Comparison of ENCODE assay signal across 8 cellular contexts in the genomic region with DNA sequence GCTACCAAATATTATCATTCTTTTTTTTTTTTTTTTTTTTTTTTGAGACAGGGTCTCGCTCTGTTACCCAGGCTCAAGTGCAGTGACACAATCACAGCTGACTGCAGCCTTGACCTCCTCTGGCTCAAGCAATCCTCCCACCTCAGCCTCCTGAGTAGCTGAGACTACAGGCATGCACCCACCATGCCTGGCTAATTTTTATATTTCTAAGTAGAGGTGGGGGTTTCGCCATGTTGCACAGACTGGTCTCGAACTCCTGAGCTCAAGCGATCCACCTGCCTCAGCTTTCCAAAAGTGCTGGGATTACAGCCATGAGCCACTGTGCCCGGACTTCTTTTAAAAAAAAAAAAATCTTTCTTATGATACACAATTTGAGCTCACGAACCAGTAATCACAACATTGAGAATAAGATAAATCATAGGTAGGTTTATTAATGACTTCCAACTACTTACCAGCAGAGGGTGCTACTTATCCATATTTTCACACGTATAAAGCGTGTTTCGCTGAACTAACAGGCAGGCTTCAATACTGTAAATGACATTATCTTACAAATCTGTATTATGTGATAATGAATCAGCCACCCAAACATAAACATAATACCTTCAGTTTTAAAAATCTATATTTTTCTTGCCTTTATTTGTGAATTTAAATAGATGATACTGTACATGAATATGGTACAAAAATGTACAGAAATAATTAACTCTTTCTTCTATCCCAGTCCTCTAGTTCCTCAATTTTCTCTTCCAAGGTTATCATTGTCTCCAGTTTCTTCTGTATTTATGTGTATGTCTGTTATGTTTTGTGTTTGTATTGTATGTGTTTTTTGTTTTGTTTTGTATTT. TPM values are rescaled to one million over a fixed set of nuclear protein-coding genes. Genes with fewer than 3 reads are reported as not detected.
DNase-seq lines count a peak whose midpoint lies in the region; ATAC-seq and TF ChIP-seq lines count a peak whose summit lies in the region.

No MANE protein-coding gene starts in this region.

- peaks cover 13% of the 10 kb centered on the region for H3K27me3 ChIP-seq in PC-3 (ENCODE audit: low read length)
- H3K27me3 ChIP-seq in lower lobe of right lung (ENCODE audit: low read depth) = no peaks in the 10 kb centered on the region
- H3K27me3 ChIP-seq in vagina = no peaks in the 10 kb centered on the region

- peak; percentile 55 for ATAC-seq in GM19395 (IDR thresholded peaks at IDR 0.05; ENCODE audit: unreplicated experiment)
- ATAC-seq in PC-3 = peak; percentile 54
- ATAC-seq in lower lobe of right lung = peak; percentile 87 to 93

- H3K9me2 ChIP-seq in PC-3 (replicated peaks; ENCODE audit: low read length) = no peaks in the 10 kb centered on the region

- H3K27ac Mint-ChIP-seq in Calu3 (ENCODE audit: unreplicated experiment) = no peak overlapping the region

- no peak overlapping the region for H3K9ac ChIP-seq in PC-3 (ENCODE audit: low read length)

- H3K36me3 ChIP-seq in PC-3 (ENCODE audit: low read depth, low read length) = no peaks in the 10 kb centered on the region
- no peaks in the 10 kb centered on the region for H3K36me3 ChIP-seq in lower lobe of right lung
- H3K36me3 ChIP-seq in vagina = no peaks in the 10 kb centered on the region

- DNase-seq in Calu3 = peak; percentile 8
- DNase-seq in LHCN-M2 (ENCODE audit: low read depth) = peak; percentile 51
- peak; percentile 65 for DNase-seq in PC-3
- DNase-seq in dedifferentiated amniotic fluid mesenchymal stem cell (ENCODE audit: extremely low spot score) = peak; percentile 71
- DNase-seq in lower lobe of right lung = no peak
- DNase-seq in vagina (ENCODE audit: extremely low spot score in 2 of 2) = no peak
- no peak for DNase-seq in activated CD4-positive, alpha-beta T cell treated with anti-CD3 and anti-CD28 coated beads for 1 hour

- no peaks in the 10 kb centered on the region for H3K36me3 Mint-ChIP-seq in Calu3 (ENCODE audit: insufficient read depth, unreplicated experiment)

- no peak overlapping the region for H2AFZ ChIP-seq in PC-3 (ENCODE audit: low read length)

- H3K4me3 Mint-ChIP-seq in Calu3 (ENCODE audit: low read depth, unreplicated experiment) = no peak overlapping the region

- H3K4me1 ChIP-seq in PC-3 (ENCODE audit: insufficient read depth, low read length) (no peaks in the 10 kb centered on the region), lower lobe of right lung (no peaks in the 10 kb centered on the region), vagina (no peaks in the 10 kb centered on the region)

- no peaks in the 10 kb centered on the region for H3F3A ChIP-seq in PC-3 (ENCODE audit: low read length, unreplicated experiment)

- H3K9me3 ChIP-seq in PC-3 (ENCODE audit: low read length) (no peaks in the 10 kb centered on the region), lower lobe of right lung (no peaks in the 10 kb centered on the region), vagina (no peaks in the 10 kb centered on the region)

- peaks cover 34% of the 10 kb centered on the region for H3K27me3 Mint-ChIP-seq in Calu3 (ENCODE audit: unreplicated experiment)

- H3K4me1 Mint-ChIP-seq in Calu3 (ENCODE audit: low read depth, unreplicated experiment) = no peaks in the 10 kb centered on the region

- H4K20me1 ChIP-seq in PC-3 (ENCODE audit: low read length) = no peaks in the 10 kb centered on the region

- intact Hi-C loops in Calu3 (cut with micrococcal nuclease; ENCODE audit: unreplicated experiment) = loop anchor here (1.0 kb wide), 3 partner anchors 139 to 396 kb away; no protein-coding TSS in a partner anchor
- intact Hi-C loops in PC-3 (cut with micrococcal nuclease) = loop anchor here (1.0 kb wide), 1 partner anchor 139 kb away; no protein-coding TSS in a partner anchor
- intact Hi-C loops in lower lobe of right lung (cut with DNase I) = loop anchor here (5.0 kb wide), 1 partner anchor 136 kb away; no protein-coding TSS in a partner anchor
- intact Hi-C loops in vagina (cut with DNase I) = loop anchor here (5.0 kb wide), 1 partner anchor 411 kb away; no protein-coding TSS in a partner anchor

- no TSS peak for BruUV-seq in Calu3 (replicated peaks; lab: Mats Ljungman, UMichigan)
- BruUV-seq in PC-3 (replicated peaks; lab: Mats Ljungman, UMichigan) = no TSS peak

- TF ChIP-seq CTCF in Calu3 (IDR thresholded peaks at IDR 0.05; ENCODE audit: unreplicated experiment) = peak; percentile 20
- peak; percentile 62 for TF ChIP-seq CTCF in PC-3 (conservative IDR thresholded peaks at IDR 0.05; ENCODE audit: low read depth, low read length)
- peak; percentile 63 for TF ChIP-seq CTCF in lower lobe of right lung (IDR thresholded peaks at IDR 0.05)
- TF ChIP-seq CTCF in vagina (IDR thresholded peaks at IDR 0.05) = peak; percentile 37 to 65 (median 62)

- no peak overlapping the region for H3K4me3 ChIP-seq in PC-3 (ENCODE audit: low read length)
- H3K4me3 ChIP-seq in lower lobe of right lung = no peak overlapping the region
- no peak overlapping the region for H3K4me3 ChIP-seq in vagina

- H3K4me2 ChIP-seq in PC-3 (ENCODE audit: low read length) = no peak overlapping the region

- no peaks in the 10 kb centered on the region for H3K79me2 ChIP-seq in PC-3 (ENCODE audit: low read length)

- no peak for TF ChIP-seq POLR2A in vagina (IDR thresholded peaks at IDR 0.05)

- H3K9me3 Mint-ChIP-seq in Calu3 (ENCODE audit: low read depth, unreplicated experiment) = no peaks in the 10 kb centered on the region

- H3K27ac ChIP-seq in PC-3 (ENCODE audit: low read length) (no peak overlapping the region), lower lobe of right lung (no peak overlapping the region), vagina (no peak overlapping the region)

- POLR2A ChIA-PET in PC-3 (lab: Charles Lee; ENCODE audit: unreplicated experiment) = interaction anchor here (0.6 kb wide), 1 partner anchor 8 kb away, joined by 3 read pairs; no protein-coding TSS in a partner anchor

- CTCF ChIA-PET in Calu3 (lab: Charles Lee) = interaction anchor here (0.5 to 2.4 kb wide), 3 partner anchors 140 to 396 kb away, joined by 4 to 9 read pairs (median 6); no protein-coding TSS in a partner anchor
- CTCF ChIA-PET in PC-3 (lab: Charles Lee) = interaction anchor here (0.5 to 1.2 kb wide), 2 partner anchors 164 to 396 kb away, joined by 3 to 4 read pairs; no protein-coding TSS in a partner anchor

RNA-seq across cellular contexts. Expression of a gene that starts 42.5 kb away (rescaled TPM):
- total RNA-seq in Calu3 (2022) (0.98 and 4.0 TPM in 2 replicates), LHCN-M2 (2014; rRNA removed) (35.8 and 47.6 TPM in 2 replicates), PC-3 (2014; rRNA removed) (not detected in 2 replicates), lower lobe of right lung (50.6 TPM), vagina (20.6 TPM)
- 18.3 TPM for polyA plus RNA-seq in LHCN-M2 (2012)

Comparison
In these comparisons a context has a peak if more than half of its experiments do, and no peak if none do; other contexts are left out.
1. DNase-seq: peak in Calu3 (single experiment), LHCN-M2 (single experiment), PC-3 (single experiment) and dedifferentiated amniotic fluid mesenchymal stem cell (single experiment); none in lower lobe of right lung (single experiment), vagina (0 of 2) and activated CD4-positive, alpha-beta T cell treated with anti-CD3 and anti-CD28 coated beads for 1 hour (single experiment).
2. Peak in every context shown above with its lines, with median percentiles within 50 percentile points of each other: CTCF ChIP-seq and ATAC-seq.